In genomic region chr10:79929409-79929904, GRCh38 we compare ENCODE assay signal across 9 cellular contexts. TPM values are rescaled to one million over a fixed set of nuclear protein-coding genes. Genes with fewer than 3 reads are reported as not detected.
A peak's percentile ranks its signal among the peaks of the same experiment; 100 is the strongest.
DNase-seq lines count a peak whose midpoint lies in the region; ATAC-seq and TF ChIP-seq lines count a peak whose summit lies in the region.
"Had no signal": no experiment of that assay in that cellular context is flagged by ENCODE, and none has a peak within 500 bp of the region (broad histone marks: within the 10 kb centered on the region; RNA-seq: fewer than 3 reads in every experiment).

No MANE protein-coding gene starts in this region.

- H3K27ac Mint-ChIP-seq in MCF 10A (ENCODE audit: low read depth, unreplicated experiment): no peak overlapping the region
- H3K27ac Mint-ChIP-seq in immature natural killer cell: no peak overlapping the region

- no peak overlapping the region for H3K27ac ChIP-seq in WERI-Rb-1
- H3K27ac ChIP-seq: skin epidermis had no signal

- peak; percentile 83 for TF ChIP-seq CTCF in GM12865 (IDR thresholded peaks at IDR 0.05; ENCODE audit: insufficient read depth, low read depth, low read length, missing control alignments)
- TF ChIP-seq CTCF in NB4 (IDR thresholded peaks at IDR 0.05; ENCODE audit: low read depth, low read length): peak; percentile 91
- peak; percentile 95 for TF ChIP-seq CTCF in WERI-Rb-1 (IDR thresholded peaks at IDR 0.05; ENCODE audit: low read depth, low read length)
- TF ChIP-seq CTCF in MCF 10A (IDR thresholded peaks at IDR 0.05; ENCODE audit: unreplicated experiment): peak; percentile 91

- ATAC-seq in HG03097 (IDR thresholded peaks at IDR 0.05; ENCODE audit: low FRiP score, unreplicated experiment): no peak

- H3K4me1 Mint-ChIP-seq in MCF 10A (ENCODE audit: insufficient read depth, unreplicated experiment) (peaks cover 14% of the 10 kb centered on the region), immature natural killer cell (no peaks in the 10 kb centered on the region)

- H3K9me3 Mint-ChIP-seq in MCF 10A (ENCODE audit: unreplicated experiment) (no peaks in the 10 kb centered on the region), immature natural killer cell (no peaks in the 10 kb centered on the region)

- H3K36me3 Mint-ChIP-seq in MCF 10A (ENCODE audit: insufficient read depth, unreplicated experiment) (no peaks in the 10 kb centered on the region), immature natural killer cell (no peaks in the 10 kb centered on the region)

- CTCF ChIA-PET in MCF 10A (lab: Yijun Ruan, JAX): interaction anchor here (0.7 to 1.6 kb wide), 3 partner anchors 9 to 14 kb away, joined by 3 to 9 read pairs (median 4); no protein-coding TSS in a partner anchor

- H3K27me3 Mint-ChIP-seq in MCF 10A (ENCODE audit: insufficient read depth, unreplicated experiment) (peaks cover 45% of the 10 kb centered on the region), immature natural killer cell (ENCODE audit: low read depth in 3 of 3) (peaks cover 4 to 9% (median 8%) of the 10 kb centered on the region in 3 donors)

- H3K9me3 ChIP-seq in WERI-Rb-1 (ENCODE audit: severe bottlenecking): no peaks in the 10 kb centered on the region

- DNase-seq in GM12865 (ENCODE audit: low read depth): peak; percentile 78
- DNase-seq in HCEC 1CT: peak; percentile 36
- DNase-seq in NB4 (ENCODE audit: low read depth): peak; percentile 79
- peak; percentile 81 for DNase-seq in WERI-Rb-1
- peak; percentile 74 for DNase-seq in MCF 10A (ENCODE audit: unreplicated experiment)
- peak; percentile 43 to 63 (median 61) for DNase-seq in immature natural killer cell
- peak; percentile 38 to 69 for DNase-seq in stimulated activated CD4-positive, alpha-beta T cell treated with anti-CD3 and anti-CD28 coated beads, Interleukin-15, amount 100 ng/mL, for 1 hour (ENCODE audit: low read depth in 1 of 2, low spot score in 1 of 2)

- intact Hi-C loops in MCF 10A (cut with micrococcal nuclease): loop anchor here (1.0 to 5.0 kb wide), 4 partner anchors 118 to 555 kb away; no protein-coding TSS in a partner anchor

- no peaks in the 10 kb centered on the region for H3K27me3 ChIP-seq in WERI-Rb-1 (ENCODE audit: insufficient read depth, low read depth, severe bottlenecking)

- H3K4me3 Mint-ChIP-seq in MCF 10A (ENCODE audit: unreplicated experiment) (no peak overlapping the region), immature natural killer cell (no peak overlapping the region)

- no peaks in the 10 kb centered on the region for H3K36me3 ChIP-seq in WERI-Rb-1

- TF ChIP-seq POLR2A in NB4 (IDR thresholded peaks at IDR 0.05; ENCODE audit: extremely low read depth, insufficient read length): no peak

- POLR2A ChIA-PET in MCF 10A (lab: Yijun Ruan, JAX): no interaction called here

- no TSS peak for BruUV-seq in MCF 10A (replicated peaks; lab: Mats Ljungman, UMichigan)

- H3K4me3 ChIP-seq in GM12865 (ENCODE audit: low read depth, low read length) (no peak overlapping the region), NB4 (ENCODE audit: low read depth, low read length) (no peak overlapping the region), WERI-Rb-1 (ENCODE audit: low read depth, low read length) (no peak overlapping the region)
- H3K4me3 ChIP-seq: skin epidermis had no signal

RNA-seq across cellular contexts. Expression of gene SFTPD, which starts 19.4 kb away (rescaled TPM):
- total RNA-seq in MCF 10A (2022): 0.23 TPM in 1 of 2 replicates, not detected in the other
- not detected for polyA plus RNA-seq in immature natural killer cell
